Comparison of ENCODE assay signal across 8 cellular contexts in the genomic region with DNA sequence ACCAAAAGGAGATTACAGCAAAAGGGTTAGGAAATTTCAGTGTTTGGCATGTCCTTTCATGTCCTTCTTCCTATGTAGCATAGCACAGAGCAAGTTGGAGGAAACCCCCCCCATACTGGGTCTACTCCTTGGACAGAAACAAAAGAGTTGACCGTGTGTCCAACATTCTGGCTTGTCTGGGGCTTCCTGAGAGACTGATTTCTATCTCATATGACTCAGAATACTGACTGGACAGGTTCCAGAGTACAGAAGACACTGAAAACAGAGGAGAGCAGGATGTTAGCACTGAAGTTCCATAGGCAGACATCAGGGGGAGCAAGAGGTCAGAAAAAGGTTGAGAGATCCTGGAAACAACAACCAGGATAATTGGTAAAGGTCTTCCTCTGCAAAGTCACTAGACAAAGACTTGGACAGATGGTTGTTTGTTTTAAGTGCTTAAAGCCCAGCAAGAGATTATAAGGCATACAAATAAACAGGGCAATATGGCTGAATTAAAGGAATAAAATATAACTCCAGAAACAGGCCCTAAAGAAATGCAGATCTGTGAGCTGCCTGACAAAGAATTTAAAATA. TPM values are rescaled to one million over a fixed set of nuclear protein-coding genes. Genes with fewer than 3 reads are reported as not detected.
DNase-seq lines count a peak whose midpoint lies in the region; ATAC-seq and TF ChIP-seq lines count a peak whose summit lies in the region.

No MANE protein-coding gene starts in this region.

- H3K27me3 Mint-ChIP-seq in WTC11 (ENCODE audit: low read depth) = no peaks in the 10 kb centered on the region

- H3K36me3 Mint-ChIP-seq in WTC11 = no peaks in the 10 kb centered on the region

- ATAC-seq in WTC11 (peak; percentile 89), left colon (peak; percentile 90), HG03469 (IDR thresholded peaks at IDR 0.05; ENCODE audit: unreplicated experiment) (no peak)

- intact Hi-C loops in left colon (cut with DNase I, micrococcal nuclease) = no loop called here

- DNase-seq in CD1c-positive myeloid dendritic cell (ENCODE audit: extremely low spot score) (peak; percentile 52), H4 (ENCODE audit: low spot score) (peak; percentile 88), NCI-H345 treated with DMSO at 0.1 percent for 48 hours (lab: John Stamatoyannopoulos, UW; ENCODE audit: unreplicated experiment) (peak; percentile 22), WTC11 (ENCODE audit: low spot score) (peak; percentile 68), left colon (peak; percentile 34 to 57)
- DNase-seq in central memory CD4-positive, alpha-beta T cell = peak; percentile 38
- DNase-seq in stimulated activated CD4-positive, alpha-beta T cell treated with anti-CD3 and anti-CD28 coated beads, TNF-alpha, amount 100 ng/mL, for 1 hour (ENCODE audit: low read depth in 3 of 3, low spot score in 1 of 3) = peak; percentile 3 to 16 (median 10)

- H3K4me1 Mint-ChIP-seq in WTC11 = peaks cover 2% of the 10 kb centered on the region; the same call in 1 of the 2 replicates

- no peak overlapping the region for H3K4me3 Mint-ChIP-seq in WTC11

- POLR2A ChIA-PET in WTC11 (lab: Charles Lee) = no interaction called here

- peak; percentile 53 for TF ChIP-seq CTCF in WTC11 (IDR thresholded peaks at IDR 0.05)

- peak overlapping the region; percentile 84; the same call in 1 of the 2 replicates for H3K27ac Mint-ChIP-seq in WTC11

- H3K9me3 Mint-ChIP-seq in WTC11 = no peaks in the 10 kb centered on the region

- CTCF ChIA-PET in WTC11 (lab: Charles Lee) = interaction anchor here (0.6 to 2.1 kb wide), 18 partner anchors 11 to 701 kb away, joined by 3 to 19 read pairs (median 4); a partner anchor contains a TSS

TF ChIP-seq in WTC11, 78 proteins besides CTCF, POLR2A, EP300 and RAD21:
- TF ChIP-seq, protein P1, sequence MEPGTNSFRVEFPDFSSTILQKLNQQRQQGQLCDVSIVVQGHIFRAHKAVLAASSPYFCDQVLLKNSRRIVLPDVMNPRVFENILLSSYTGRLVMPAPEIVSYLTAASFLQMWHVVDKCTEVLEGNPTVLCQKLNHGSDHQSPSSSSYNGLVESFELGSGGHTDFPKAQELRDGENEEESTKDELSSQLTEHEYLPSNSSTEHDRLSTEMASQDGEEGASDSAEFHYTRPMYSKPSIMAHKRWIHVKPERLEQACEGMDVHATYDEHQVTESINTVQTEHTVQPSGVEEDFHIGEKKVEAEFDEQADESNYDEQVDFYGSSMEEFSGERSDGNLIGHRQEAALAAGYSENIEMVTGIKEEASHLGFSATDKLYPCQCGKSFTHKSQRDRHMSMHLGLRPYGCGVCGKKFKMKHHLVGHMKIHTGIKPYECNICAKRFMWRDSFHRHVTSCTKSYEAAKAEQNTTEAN (CRISPR knock-in tag; IDR thresholded peaks at IDR 0.05) = no peak
- TF ChIP-seq ZNF121 (CRISPR knock-in tag; IDR thresholded peaks at IDR 0.05) = no peak
- TF ChIP-seq KAT7 (CRISPR knock-in tag; IDR thresholded peaks at IDR 0.05; ENCODE audit: borderline replicate concordance) = no peak
- TF ChIP-seq, protein P2, sequence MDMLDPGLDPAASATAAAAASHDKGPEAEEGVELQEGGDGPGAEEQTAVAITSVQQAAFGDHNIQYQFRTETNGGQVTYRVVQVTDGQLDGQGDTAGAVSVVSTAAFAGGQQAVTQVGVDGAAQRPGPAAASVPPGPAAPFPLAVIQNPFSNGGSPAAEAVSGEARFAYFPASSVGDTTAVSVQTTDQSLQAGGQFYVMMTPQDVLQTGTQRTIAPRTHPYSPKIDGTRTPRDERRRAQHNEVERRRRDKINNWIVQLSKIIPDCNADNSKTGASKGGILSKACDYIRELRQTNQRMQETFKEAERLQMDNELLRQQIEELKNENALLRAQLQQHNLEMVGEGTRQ (CRISPR knock-in tag; IDR thresholded peaks at IDR 0.05) = no peak

RNA-seq across cellular contexts. Expression of a gene that starts 48.4 kb away (rescaled TPM):
- 1.4 and 1.8 TPM in 2 replicates for total RNA-seq in H4 (2014; rRNA removed; shearing (Covaris generic))
- total RNA-seq in WTC11 (2021) = 16.3 to 18.4 TPM (median 17.3 TPM) in 3 replicates
- 1 to 10 TPM; 2.1 to 2.9 TPM for total RNA-seq in left colon

RNA-seq across cellular contexts. Expression of a gene that starts 59.3 kb away (rescaled TPM):
- total RNA-seq in H4 (2014; rRNA removed; shearing (Covaris generic)) = 222 and 348 TPM in 2 replicates
- total RNA-seq in WTC11 (2021) (219 to 233 TPM (median 228 TPM) in 3 replicates), left colon (10 to 100 TPM; 97.1 to 98.4 TPM)

Comparison
In these comparisons a context has a peak if more than half of its experiments do, and no peak if none do; other contexts are left out.
1. DNase-seq: peak in every context shown above with its lines; median percentile 88 in H4; 68 in WTC11; 52 in CD1c-positive myeloid dendritic cell; 46 in left colon; 38 in central memory CD4-positive, alpha-beta T cell; 22 in NCI-H345 treated with DMSO at 0.1 percent for 48 hours; 10 in stimulated activated CD4-positive, alpha-beta T cell treated with anti-CD3 and anti-CD28 coated beads, TNF-alpha, amount 100 ng/mL, for 1 hour.